In genomic region chr3:81846988-81847387, GRCh38 we compare ENCODE assay signal across 1 cellular context.
TF ChIP-seq lines count a peak whose summit lies in the region.

No MANE protein-coding gene starts in this region.

TF ChIP-seq in HepG2, 621 proteins besides CTCF, POLR2A, EP300 and RAD21 (continued from another document):
- TF ChIP-seq ARID4A (CRISPR knock-in tag; IDR thresholded peaks at IDR 0.05; ENCODE audit: borderline replicate concordance) (no peak), SP5 (CRISPR knock-in tag; IDR thresholded peaks at IDR 0.05; ENCODE audit: borderline replicate concordance, low read depth) (no peak), SRY (CRISPR knock-in tag; IDR thresholded peaks at IDR 0.05) (no peak), ISX (CRISPR knock-in tag; conservative IDR thresholded peaks at IDR 0.05) (no peak), HOXA9 (CRISPR knock-in tag; IDR thresholded peaks at IDR 0.05; ENCODE audit: borderline replicate concordance) (no peak), ZNF138 (CRISPR knock-in tag; IDR thresholded peaks at IDR 0.05; ENCODE audit: low read depth) (no peak), ZNF280B (CRISPR knock-in tag; IDR thresholded peaks at IDR 0.05; ENCODE audit: borderline replicate concordance) (no peak), ARID3A (IDR thresholded peaks at IDR 0.05; ENCODE audit: low read depth, low read length) (peak; percentile 56; the same call in 1 of the 2 replicates), ELF3 (CRISPR knock-in tag; IDR thresholded peaks at IDR 0.05) (peak; percentile 50; the same call in 1 of the 2 replicates), ZNF446 (CRISPR knock-in tag; IDR thresholded peaks at IDR 0.05) (no peak), AKAP8 (CRISPR knock-in tag; IDR thresholded peaks at IDR 0.05) (no peak), ZNF652 (CRISPR knock-in tag; IDR thresholded peaks at IDR 0.05; ENCODE audit: borderline replicate concordance, low read depth) (no peak), ZFP82 (CRISPR knock-in tag; IDR thresholded peaks at IDR 0.05; ENCODE audit: borderline replicate concordance) (no peak), ZNF788 (CRISPR knock-in tag; IDR thresholded peaks at IDR 0.05; ENCODE audit: borderline replicate concordance) (no peak), ZNF225 (CRISPR knock-in tag; IDR thresholded peaks at IDR 0.05) (no peak), PPARG (CRISPR knock-in tag; conservative IDR thresholded peaks at IDR 0.05) (peak; percentile 50), ZNF207 (IDR thresholded peaks at IDR 0.05; ENCODE audit: borderline replicate concordance) (no peak), RARA (CRISPR knock-in tag; IDR thresholded peaks at IDR 0.05) (peak; percentile 93), ZHX2 (IDR thresholded peaks at IDR 0.05; ENCODE audit: low read depth) (no peak), ZHX2 (CRISPR knock-in tag; IDR thresholded peaks at IDR 0.05; ENCODE audit: borderline replicate concordance) (no peak), BCL3 (CRISPR knock-in tag; IDR thresholded peaks at IDR 0.05) (no peak), RXRB (CRISPR knock-in tag; IDR thresholded peaks at IDR 0.05; ENCODE audit: borderline replicate concordance) (peak; percentile 79), ARHGAP35 (CRISPR knock-in tag; IDR thresholded peaks at IDR 0.05; ENCODE audit: borderline replicate concordance) (no peak), KAT8 (CRISPR knock-in tag; IDR thresholded peaks at IDR 0.05) (no peak), ZNF10 (CRISPR knock-in tag; IDR thresholded peaks at IDR 0.05; ENCODE audit: borderline replicate concordance, low read depth) (no peak), SIN3B (IDR thresholded peaks at IDR 0.05; ENCODE audit: low read length) (no peak), NR2F6 (IDR thresholded peaks at IDR 0.05) (0 out of 2 replicates have a peak, but pooled peaks have one; percentile 19), NR2F6 (CRISPR knock-in tag; IDR thresholded peaks at IDR 0.05) (no peak), ZFP37 (CRISPR knock-in tag; IDR thresholded peaks at IDR 0.05; ENCODE audit: borderline replicate concordance) (no peak), CBFB (CRISPR knock-in tag; IDR thresholded peaks at IDR 0.05) (no peak)
- TF ChIP-seq, protein P1, sequence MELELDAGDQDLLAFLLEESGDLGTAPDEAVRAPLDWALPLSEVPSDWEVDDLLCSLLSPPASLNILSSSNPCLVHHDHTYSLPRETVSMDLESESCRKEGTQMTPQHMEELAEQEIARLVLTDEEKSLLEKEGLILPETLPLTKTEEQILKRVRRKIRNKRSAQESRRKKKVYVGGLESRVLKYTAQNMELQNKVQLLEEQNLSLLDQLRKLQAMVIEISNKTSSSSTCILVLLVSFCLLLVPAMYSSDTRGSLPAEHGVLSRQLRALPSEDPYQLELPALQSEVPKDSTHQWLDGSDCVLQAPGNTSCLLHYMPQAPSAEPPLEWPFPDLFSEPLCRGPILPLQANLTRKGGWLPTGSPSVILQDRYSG (CRISPR knock-in tag; IDR thresholded peaks at IDR 0.05): no peak
- TF ChIP-seq, protein P2, sequence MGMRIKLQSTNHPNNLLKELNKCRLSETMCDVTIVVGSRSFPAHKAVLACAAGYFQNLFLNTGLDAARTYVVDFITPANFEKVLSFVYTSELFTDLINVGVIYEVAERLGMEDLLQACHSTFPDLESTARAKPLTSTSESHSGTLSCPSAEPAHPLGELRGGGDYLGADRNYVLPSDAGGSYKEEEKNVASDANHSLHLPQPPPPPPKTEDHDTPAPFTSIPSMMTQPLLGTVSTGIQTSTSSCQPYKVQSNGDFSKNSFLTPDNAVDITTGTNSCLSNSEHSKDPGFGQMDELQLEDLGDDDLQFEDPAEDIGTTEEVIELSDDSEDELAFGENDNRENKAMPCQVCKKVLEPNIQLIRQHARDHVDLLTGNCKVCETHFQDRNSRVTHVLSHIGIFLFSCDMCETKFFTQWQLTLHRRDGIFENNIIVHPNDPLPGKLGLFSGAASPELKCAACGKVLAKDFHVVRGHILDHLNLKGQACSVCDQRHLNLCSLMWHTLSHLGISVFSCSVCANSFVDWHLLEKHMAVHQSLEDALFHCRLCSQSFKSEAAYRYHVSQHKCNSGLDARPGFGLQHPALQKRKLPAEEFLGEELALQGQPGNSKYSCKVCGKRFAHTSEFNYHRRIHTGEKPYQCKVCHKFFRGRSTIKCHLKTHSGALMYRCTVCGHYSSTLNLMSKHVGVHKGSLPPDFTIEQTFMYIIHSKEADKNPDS (CRISPR knock-in tag; IDR thresholded peaks at IDR 0.05): no peak
- TF ChIP-seq, protein P3, sequence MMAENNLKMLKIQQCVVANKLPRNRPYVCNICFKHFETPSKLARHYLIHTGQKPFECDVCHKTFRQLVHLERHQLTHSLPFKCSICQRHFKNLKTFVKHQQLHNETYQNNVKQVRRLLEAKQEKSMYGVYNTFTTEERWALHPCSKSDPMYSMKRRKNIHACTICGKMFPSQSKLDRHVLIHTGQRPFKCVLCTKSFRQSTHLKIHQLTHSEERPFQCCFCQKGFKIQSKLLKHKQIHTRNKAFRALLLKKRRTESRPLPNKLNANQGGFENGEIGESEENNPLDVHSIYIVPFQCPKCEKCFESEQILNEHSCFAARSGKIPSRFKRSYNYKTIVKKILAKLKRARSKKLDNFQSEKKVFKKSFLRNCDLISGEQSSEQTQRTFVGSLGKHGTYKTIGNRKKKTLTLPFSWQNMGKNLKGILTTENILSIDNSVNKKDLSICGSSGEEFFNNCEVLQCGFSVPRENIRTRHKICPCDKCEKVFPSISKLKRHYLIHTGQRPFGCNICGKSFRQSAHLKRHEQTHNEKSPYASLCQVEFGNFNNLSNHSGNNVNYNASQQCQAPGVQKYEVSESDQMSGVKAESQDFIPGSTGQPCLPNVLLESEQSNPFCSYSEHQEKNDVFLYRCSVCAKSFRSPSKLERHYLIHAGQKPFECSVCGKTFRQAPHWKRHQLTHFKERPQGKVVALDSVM (CRISPR knock-in tag; IDR thresholded peaks at IDR 0.05): no peak
